In the genomic region with DNA sequence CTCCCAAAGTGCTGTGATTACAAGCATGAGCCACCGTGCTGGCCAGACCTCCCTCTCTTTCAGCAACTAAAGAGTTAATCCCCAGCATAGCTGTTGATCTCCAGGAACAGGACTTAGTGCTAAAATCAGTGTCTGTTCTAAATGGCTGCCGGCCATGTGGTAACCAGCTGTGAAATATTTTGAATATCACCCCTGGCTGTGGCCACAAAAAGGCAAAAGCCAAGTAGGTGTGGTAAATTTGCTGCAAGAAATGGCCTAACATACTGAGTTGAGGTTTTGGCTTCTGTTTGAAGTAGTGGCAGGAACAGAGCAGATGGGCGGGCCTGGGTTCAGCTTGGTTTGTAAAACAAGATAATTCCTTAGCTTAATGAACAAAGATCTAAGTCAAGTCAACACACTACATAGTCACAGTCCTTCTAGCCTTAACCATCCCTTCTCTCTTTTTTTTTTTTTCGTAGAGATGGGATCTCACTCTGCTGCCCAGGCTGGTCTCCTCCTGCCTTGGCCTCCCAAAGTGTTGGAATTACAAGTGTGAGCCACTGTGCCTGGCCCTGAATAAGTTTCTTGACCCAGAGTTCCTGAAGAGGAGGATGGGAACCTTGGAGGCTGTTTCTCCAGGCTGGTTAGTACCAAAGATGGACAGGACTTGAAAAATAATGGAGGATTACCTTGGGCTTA, we compare ENCODE assay signal across 9 cellular contexts. TPM values are rescaled to one million over a fixed set of nuclear protein-coding genes. Genes with fewer than 3 reads are reported as not detected.
DNase-seq lines count a peak whose midpoint lies in the region; ATAC-seq, FAIRE-seq and TF ChIP-seq lines count a peak whose summit lies in the region.
"Had no signal": no experiment of that assay in that cellular context is flagged by ENCODE, and none has a peak within 500 bp of the region (broad histone marks: within the 10 kb centered on the region; RNA-seq: fewer than 3 reads in every experiment).

No MANE protein-coding gene starts in this region.

- no peak overlapping the region for H3K18ac ChIP-seq in H1 (ENCODE audit: extremely low read depth, low read length)

- H3K23ac ChIP-seq in H1 (ENCODE audit: insufficient read length), result no peak overlapping the region

- no peaks in the 10 kb centered on the region for H3K9me3 ChIP-seq in H1 (ENCODE audit: insufficient read depth in 2 of 2, low read depth in 1 of 2, low read length in 1 of 2)
- no peaks in the 10 kb centered on the region for H3K9me3 ChIP-seq in psoas muscle

- TF ChIP-seq POLR2A in H1 (IDR thresholded peaks at IDR 0.05; ENCODE audit: control extremely low read depth in 1 of 2, low read depth in 2 of 2, low read length in 2 of 2), result no peak

- H3K14ac ChIP-seq in H1 (ENCODE audit: insufficient read length), result no peak overlapping the region

- H2AK5ac ChIP-seq in H1 (ENCODE audit: low read depth, low read length), result no peak overlapping the region

- H3K27ac ChIP-seq in H1 (ENCODE audit: low read depth, low read length) (no peak overlapping the region), psoas muscle (no peak overlapping the region)

- no peaks in the 10 kb centered on the region for H4K20me1 ChIP-seq in H1 (replicated peaks in 1 of 2; ENCODE audit: control insufficient read depth in 1 of 2, insufficient read depth in 2 of 2, low read length in 2 of 2)

- 0 out of 2 replicates have a peak overlapping the region, but pooled peaks have one; percentile 82 for H2AFZ ChIP-seq in H1 (ENCODE audit: low read length)

- ATAC-seq in psoas muscle (peak in 3 of 4 donors; percentile 50 to 59 (median 51)), HG02763 (IDR thresholded peaks at IDR 0.05; ENCODE audit: unreplicated experiment) (no peak), GM21390 (IDR thresholded peaks at IDR 0.05; ENCODE audit: unreplicated experiment) (no peak)

- no peak for TF ChIP-seq EP300 in H1 (IDR thresholded peaks at IDR 0.05; ENCODE audit: borderline replicate concordance in 1 of 2, low read depth in 2 of 2, low read length in 2 of 2)

- H4K5ac ChIP-seq in H1 (ENCODE audit: insufficient read length, low read depth, low read length), result peak overlapping the region; percentile 30

- H4K91ac ChIP-seq in H1 (replicated peaks; ENCODE audit: insufficient read length, low read length), result no peak overlapping the region

- H3K56ac ChIP-seq in H1 (replicated peaks; ENCODE audit: insufficient read length, low read depth, low read length), result no peak overlapping the region

- no peak overlapping the region for H2BK20ac ChIP-seq in H1 (ENCODE audit: low read length)

- H3K36me3 ChIP-seq in H1 (ENCODE audit: control insufficient read depth in 2 of 4, insufficient read depth in 4 of 4, low read length in 3 of 4) (no peaks in the 10 kb centered on the region), psoas muscle (ENCODE audit: insufficient read depth in 1 of 2, low read depth in 1 of 2) (no peaks in the 10 kb centered on the region)

- H3K9ac ChIP-seq in H1 (replicated peaks in 1 of 4; ENCODE audit: extremely low read depth in 1 of 4, low read depth in 3 of 4, low read length in 3 of 4), result no peak overlapping the region

- no peak overlapping the region for H2BK120ac ChIP-seq in H1 (replicated peaks; ENCODE audit: low read depth, low read length)

- no peaks in the 10 kb centered on the region for H3K79me1 ChIP-seq in H1 (ENCODE audit: low read depth, low read length)

- POLR2A ChIA-PET in AG04449 (lab: Yijun Ruan, JAX) (no interaction called here), H1 (lab: Charles Lee; ENCODE audit: partially characterized antibody) (interaction anchor here (0.6 to 1.4 kb wide), 4 partner anchors 19 to 111 kb away, joined by 3 to 4 read pairs (median 4); a partner anchor contains a TSS)

- H2BK12ac ChIP-seq in H1 (ENCODE audit: low read depth, low read length), result no peak overlapping the region

- no peak for TF ChIP-seq RAD21 in H1 (IDR thresholded peaks at IDR 0.05 in 1 of 2, conservative IDR thresholded peaks at IDR 0.05 in 1 of 2; ENCODE audit: low read depth in 2 of 2, low read length in 2 of 2)

- no peaks in the 10 kb centered on the region; the same call in 1 of the 2 replicates for H3K23me2 ChIP-seq in H1 (ENCODE audit: low read depth, low read length)

- H4K8ac ChIP-seq in H1 (ENCODE audit: extremely low read depth, insufficient read depth, low read length), result no peak overlapping the region

- CTCF ChIA-PET in AG04449 (lab: Yijun Ruan, JAX), result interaction anchor here (0.7 to 2.1 kb wide), 4 partner anchors 22 to 47 kb away, joined by 3 to 9 read pairs (median 5); a partner anchor contains a TSS
- CTCF ChIA-PET in H1 (lab: Charles Lee; ENCODE audit: partially characterized antibody), result interaction anchor here (0.6 to 1.5 kb wide), 9 partner anchors 11 to 381 kb away, joined by 3 to 6 read pairs (median 3); a partner anchor contains a TSS

- no peak overlapping the region for H2BK5ac ChIP-seq in H1 (ENCODE audit: low read depth, low read length)

- H3K79me2 ChIP-seq in H1 (ENCODE audit: control insufficient read depth in 1 of 2, insufficient read depth in 2 of 2, low read length in 2 of 2), result no peaks in the 10 kb centered on the region

- DNase-seq in AG04449 (ENCODE audit: low read depth, low spot score), result peak; percentile 58
- DNase-seq in GM20000 (ENCODE audit: low spot score), result peak; percentile 53
- peak; percentile 26 for DNase-seq in T-helper 9 cell
- DNase-seq in H1 (ENCODE audit: low read depth in 1 of 2, low spot score in 2 of 2), result no peak
- peak; percentile 52 to 63 for DNase-seq in psoas muscle
- DNase-seq in cortex of kidney (lab: John Stamatoyannopoulos, UW), result no peak

- no peak overlapping the region for H2BK15ac ChIP-seq in H1 (ENCODE audit: low read length)

- FAIRE-seq in H1 (lab: Jason Lieb, UNC), result no peak

- H3K4me1 ChIP-seq in H1 (replicated peaks in 1 of 4; ENCODE audit: control insufficient read depth in 3 of 4, insufficient read depth in 4 of 4, low read length in 3 of 4) (no peaks in the 10 kb centered on the region), psoas muscle (no peaks in the 10 kb centered on the region)

- WGBS in H1 (ENCODE audit: extremely low coverage in 1 of 2, insufficient coverage in 1 of 2, insufficient read length in 1 of 2, insufficient replicate concordance in 2 of 2, low coverage in 1 of 2, low lambda C conversion rate in 2 of 2, missing lambda C conversion rate in 1 of 2), 2 experiments, result 80% methylated on average over 4 of the region's 4 CpGs; no CpG with 5 or more reads in 1 of the 2 experiments
- 27 to 44% (median 35%) methylated on average over 4 of the region's 4 CpGs for WGBS in psoas muscle, 3 donors

- H3K4me2 ChIP-seq in H1 (ENCODE audit: insufficient read depth in 1 of 2, low read depth in 2 of 2, low read length in 2 of 2), result no peak overlapping the region

- TF ChIP-seq CTCF in AG04449 (IDR thresholded peaks at IDR 0.05; ENCODE audit: insufficient read depth, low read length, missing control alignments), result no peak
- TF ChIP-seq CTCF in GM20000 (IDR thresholded peaks at IDR 0.05; ENCODE audit: extremely low read depth, missing control alignments), result no peak
- TF ChIP-seq CTCF in H1 (IDR thresholded peaks at IDR 0.05; ENCODE audit: control extremely low read depth in 1 of 3, insufficient read depth in 1 of 3, low read depth in 1 of 3, low read length in 3 of 3), result no peak
- no peak for TF ChIP-seq CTCF in psoas muscle (IDR thresholded peaks at IDR 0.05)

- no peaks in the 10 kb centered on the region for H3K27me3 ChIP-seq in H1 (replicated peaks in 1 of 4; ENCODE audit: control insufficient read depth in 3 of 4, extremely low read depth in 1 of 4, insufficient read depth in 3 of 4, low read length in 3 of 4)
- H3K27me3 ChIP-seq in psoas muscle (ENCODE audit: insufficient read depth in 3 of 3, low read length in 2 of 3), result no peaks in the 10 kb centered on the region

- intact Hi-C loops in psoas muscle (cut with DNase I), result no loop called here

- no peak overlapping the region for H3K4ac ChIP-seq in H1 (replicated peaks; ENCODE audit: insufficient read length, low read depth, low read length)

- H3K4me3 ChIP-seq in AG04449 (ENCODE audit: low read depth, low read length) (no peak overlapping the region), H1 (ENCODE audit: extremely low read depth in 1 of 4, insufficient read depth in 2 of 4, low read depth in 3 of 4, low read length in 4 of 4) (no peak overlapping the region), psoas muscle (no peak overlapping the region)

RNA-seq across cellular contexts. Expression of a gene that starts 22.7 kb away (rescaled TPM):
- total RNA-seq in H1 (2021; fragmentation: NEBNext Ultra II Directional; extraction: Animal tissue kit (Norgen Biotek cat#: 25700)), result 7.6 TPM in 2 replicates
- 11.2 and 15.9 TPM in 2 replicates for polyA plus RNA-seq in H1 (2011; rRNA removed)
- 8.7 TPM for polyA plus RNA-seq in H1 (2011; cell fraction: cytosol; rRNA removed)
- polyA plus RNA-seq in H1 (2011; cell fraction: nucleus; rRNA removed), result 18.2 TPM
- polyA plus RNA-seq in H1 (2012, experiment 1 of 2), result 5.8 to 9.2 TPM (median 6.5 TPM) in 4 replicates
- 4.1 TPM for polyA plus RNA-seq in H1 (2012, experiment 2 of 2)
- polyA plus RNA-seq in H1 (2013, experiment 1 of 2), result 2.6 TPM
- 3.0 TPM for polyA plus RNA-seq in H1 (2013, experiment 2 of 2)
- polyA minus RNA-seq in H1 (2011; rRNA and poly(A)+ RNA removed), result 7.0 and 7.5 TPM in 2 replicates
- polyA minus RNA-seq in H1 (2011; cell fraction: cytosol; rRNA and poly(A)+ RNA removed), result 12.4 TPM
- 13.5 TPM for polyA minus RNA-seq in H1 (2011; cell fraction: nucleus; rRNA and poly(A)+ RNA removed)
- total RNA-seq in psoas muscle, result 10 to 100 TPM in 1 of 4 donors, 1 to 10 TPM in 3; 5.3 to 14.7 (median 8.0) TPM
- 10 to 100 TPM in 1 of 3 donors, 1 to 10 TPM in 2; 4.8 to 12.6 (median 8.9) TPM for polyA plus RNA-seq in psoas muscle

RNA-seq across cellular contexts. Expression of a gene that starts 32.5 kb away (rescaled TPM):
- total RNA-seq in H1 (2021; fragmentation: NEBNext Ultra II Directional; extraction: Animal tissue kit (Norgen Biotek cat#: 25700)), result 4.5 and 4.6 TPM in 2 replicates
- 1.9 and 5.0 TPM in 2 replicates for polyA plus RNA-seq in H1 (2011; rRNA removed)
- 3.9 TPM for polyA plus RNA-seq in H1 (2011; cell fraction: cytosol; rRNA removed)
- 5.5 TPM for polyA plus RNA-seq in H1 (2011; cell fraction: nucleus; rRNA removed)
- 2.7 to 4.5 TPM (median 3.8 TPM) in 4 replicates for polyA plus RNA-seq in H1 (2012, experiment 1 of 2)
- polyA plus RNA-seq in H1 (2012, experiment 2 of 2), result 2.0 TPM
- polyA plus RNA-seq in H1 (2013, experiment 1 of 2), result 2.5 TPM
- polyA plus RNA-seq in H1 (2013, experiment 2 of 2), result 2.2 TPM
- 0.37 and 0.41 TPM in 2 replicates for polyA minus RNA-seq in H1 (2011; rRNA and poly(A)+ RNA removed)
- 3.1 TPM for polyA minus RNA-seq in H1 (2011; cell fraction: cytosol; rRNA and poly(A)+ RNA removed)
- 2.9 TPM for polyA minus RNA-seq in H1 (2011; cell fraction: nucleus; rRNA and poly(A)+ RNA removed)
- under 1 TPM; 0.08 to 0.32 (median 0.12) TPM for total RNA-seq in psoas muscle
- polyA plus RNA-seq in psoas muscle, result under 1 TPM; 0.12 to 0.23 (median 0.21) TPM

RNA-seq across cellular contexts. Expression of a gene that starts 37.3 kb away (rescaled TPM):
- total RNA-seq in H1 (2021; fragmentation: NEBNext Ultra II Directional; extraction: Animal tissue kit (Norgen Biotek cat#: 25700)), result 20.3 and 24.1 TPM in 2 replicates
- polyA plus RNA-seq in H1 (2011; rRNA removed), result 13.2 and 22.4 TPM in 2 replicates
- polyA plus RNA-seq in H1 (2011; cell fraction: cytosol; rRNA removed), result 14.7 TPM
- 22.4 TPM for polyA plus RNA-seq in H1 (2011; cell fraction: nucleus; rRNA removed)
- polyA plus RNA-seq in H1 (2012, experiment 1 of 2), result 13.5 to 21.7 TPM (median 20.5 TPM) in 4 replicates
- polyA plus RNA-seq in H1 (2012, experiment 2 of 2), result 18.7 TPM
- polyA plus RNA-seq in H1 (2013, experiment 1 of 2), result 15.3 TPM
- 14.1 TPM for polyA plus RNA-seq in H1 (2013, experiment 2 of 2)
- 4.6 and 6.6 TPM in 2 replicates for polyA minus RNA-seq in H1 (2011; rRNA and poly(A)+ RNA removed)
- polyA minus RNA-seq in H1 (2011; cell fraction: cytosol; rRNA and poly(A)+ RNA removed), result 15.1 TPM
- polyA minus RNA-seq in H1 (2011; cell fraction: nucleus; rRNA and poly(A)+ RNA removed), result 7.5 TPM
- 10 to 100 TPM; 15.7 to 23.6 (median 17.6) TPM for total RNA-seq in psoas muscle
- polyA plus RNA-seq in psoas muscle, result 10 to 100 TPM; 16.4 to 24.8 (median 16.7) TPM

RNA-seq across cellular contexts. Expression of a gene that starts 52.2 kb away (rescaled TPM):
- 0.33 TPM in 1 of 2 replicates, not detected in the other for total RNA-seq in H1 (2021; fragmentation: NEBNext Ultra II Directional; extraction: Animal tissue kit (Norgen Biotek cat#: 25700))
- polyA plus RNA-seq in H1 (2011; rRNA removed), result 0.26 and 0.31 TPM in 2 replicates
- polyA plus RNA-seq in H1 (2011; cell fraction: cytosol; rRNA removed), result 0.41 TPM
- polyA plus RNA-seq in H1 (2011; cell fraction: nucleus; rRNA removed), result 0.80 TPM
- 0.18 to 0.92 TPM (median 0.19 TPM) in 3 of 4 replicates, not detected in the other for polyA plus RNA-seq in H1 (2012, experiment 1 of 2)
- 0.39 TPM for polyA plus RNA-seq in H1 (2012, experiment 2 of 2)
- 0.55 TPM for polyA plus RNA-seq in H1 (2013, experiment 1 of 2)
- polyA plus RNA-seq in H1 (2013, experiment 2 of 2), result 0.13 TPM
- polyA minus RNA-seq in H1 (2011; rRNA and poly(A)+ RNA removed), result not detected in 2 replicates
- polyA minus RNA-seq in H1 (2011; cell fraction: cytosol; rRNA and poly(A)+ RNA removed), result not detected
- polyA minus RNA-seq in H1 (2011; cell fraction: nucleus; rRNA and poly(A)+ RNA removed), result not detected
- not detected for total RNA-seq in psoas muscle
- under 1 TPM in 2 of 3 donors, not detected in 1; 0.17 to 0.25 TPM for polyA plus RNA-seq in psoas muscle
- total RNA-seq: urinary bladder had no signal

RNA-seq across cellular contexts. Expression of a gene that starts 57.4 kb away (rescaled TPM):
- 5.4 and 5.8 TPM in 2 replicates for total RNA-seq in H1 (2021; fragmentation: NEBNext Ultra II Directional; extraction: Animal tissue kit (Norgen Biotek cat#: 25700))
- 3.6 and 8.2 TPM in 2 replicates for polyA plus RNA-seq in H1 (2011; rRNA removed)
- 2.3 TPM for polyA plus RNA-seq in H1 (2011; cell fraction: cytosol; rRNA removed)
- 33.0 TPM for polyA plus RNA-seq in H1 (2011; cell fraction: nucleus; rRNA removed)
- 4.8 to 6.4 TPM (median 5.3 TPM) in 4 replicates for polyA plus RNA-seq in H1 (2012, experiment 1 of 2)
- 4.1 TPM for polyA plus RNA-seq in H1 (2012, experiment 2 of 2)
- 5.7 TPM for polyA plus RNA-seq in H1 (2013, experiment 1 of 2)
- polyA plus RNA-seq in H1 (2013, experiment 2 of 2), result 4.9 TPM
- not detected in 2 replicates for polyA minus RNA-seq in H1 (2011; rRNA and poly(A)+ RNA removed)
- not detected for polyA minus RNA-seq in H1 (2011; cell fraction: cytosol; rRNA and poly(A)+ RNA removed)
- 3.1 TPM for polyA minus RNA-seq in H1 (2011; cell fraction: nucleus; rRNA and poly(A)+ RNA removed)
- 1 to 10 TPM in 1 of 4 donors, under 1 TPM in 2, not detected in 1; 0.59 to 1.9 (median 0.59) TPM for total RNA-seq in psoas muscle
- under 1 TPM in 2 of 3 donors, not detected in 1; 0.21 to 0.40 TPM for polyA plus RNA-seq in psoas muscle
- total RNA-seq: urinary bladder had no signal

Comparison
In these comparisons a context has a peak if more than half of its experiments do, and no peak if none do; other contexts are left out.
1. DNase-seq: peak in AG04449 (single experiment), GM20000 (single experiment), T-helper 9 cell (single experiment) and psoas muscle (2 of 2); none in H1 (0 of 2) and cortex of kidney (single experiment).
2. ATAC-seq: peak in psoas muscle (3 of 4); none in HG02763 (single experiment) and GM21390 (single experiment).